Comparison of ENCODE assay signal across 8 cellular contexts in genomic region chr20:63224272-63225081, GRCh38. TPM values are rescaled to one million over a fixed set of nuclear protein-coding genes. Genes with fewer than 3 reads are reported as not detected.
A peak's percentile ranks its signal among the peaks of the same experiment; 100 is the strongest.
DNase-seq lines count a peak whose midpoint lies in the region; TF ChIP-seq lines count a peak whose summit lies in the region.
"Had no signal": no experiment of that assay in that cellular context is flagged by ENCODE, and none has a peak within 500 bp of the region (broad histone marks: within the 10 kb centered on the region; RNA-seq: fewer than 3 reads in every experiment).

No MANE protein-coding gene starts in this region.

- H3K27me3 Mint-ChIP-seq in HFFc6 (ENCODE audit: insufficient read depth): peaks cover 19% of the 10 kb centered on the region

- no peaks in the 10 kb centered on the region for H3K9me3 Mint-ChIP-seq in HFFc6

- TF ChIP-seq EP300 in sigmoid colon (IDR thresholded peaks at IDR 0.05): no peak

- H3F3A ChIP-seq in PC-9 (ENCODE audit: insufficient read depth, low read depth): peaks cover 33% of the 10 kb centered on the region

- intact Hi-C loops in PC-9 (cut with micrococcal nuclease; ENCODE audit: unreplicated experiment) (loop anchor here (1.0 to 5.0 kb wide), 3 partner anchors 8 to 68 kb away; partner anchors contain the start of gene COL20A1), sigmoid colon (cut with DNase I) (no loop called here)

- POLR2A ChIA-PET in PC-9 (lab: Charles Lee; ENCODE audit: unreplicated experiment): interaction anchor here (0.5 kb wide), 1 partner anchor 13 kb away, joined by 3 read pairs; no protein-coding TSS in a partner anchor

- H3K9me2 ChIP-seq in PC-9 (ENCODE audit: insufficient read depth): no peaks in the 10 kb centered on the region

- H3K4me2 ChIP-seq in PC-9: peak overlapping the region; percentile 36

- 0 out of 2 replicates have a peak, but pooled peaks cover 4% of the 10 kb centered on the region for H4K20me1 ChIP-seq in PC-9 (ENCODE audit: insufficient read depth)

- peaks cover 16% of the 10 kb centered on the region for H3K27me3 ChIP-seq in PC-9 (ENCODE audit: insufficient read depth, low read depth)
- H3K27me3 ChIP-seq in sigmoid colon: peaks cover 0 to 10% (median 8%) of the 10 kb centered on the region in 3 donors

- TF ChIP-seq POLR2A in sigmoid colon (IDR thresholded peaks at IDR 0.05): no peak

- no peak overlapping the region for H3K27ac Mint-ChIP-seq in HFFc6

- no peak overlapping the region for H3K27ac ChIP-seq in PC-9
- H3K27ac ChIP-seq in sigmoid colon: peak overlapping the region in 2 of 4 donors; percentile 17 to 22

- TF ChIP-seq CTCF in HFFc6 (IDR thresholded peaks at IDR 0.05) (peak; percentile 42; the same call in 1 of the 2 replicates), PC-9 (conservative IDR thresholded peaks at IDR 0.05) (peak; percentile 52; the same call in 1 of the 2 replicates), fibroblast of mammary gland (conservative IDR thresholded peaks at IDR 0.05; ENCODE audit: control insufficient read depth, insufficient read depth, low read depth, low read length) (peak; percentile 20), sigmoid colon (IDR thresholded peaks at IDR 0.05) (peak in 1 of 4 experiments; percentile 22), GM20000 (IDR thresholded peaks at IDR 0.05; ENCODE audit: extremely low read depth, missing control alignments) (no peak), GM13977 (IDR thresholded peaks at IDR 0.05; ENCODE audit: extremely low read depth, insufficient read depth, missing control alignments) (no peak)

- H3K36me3 Mint-ChIP-seq in HFFc6 (ENCODE audit: low read depth): no peaks in the 10 kb centered on the region

- no peaks in the 10 kb centered on the region for H3K79me2 ChIP-seq in PC-9 (ENCODE audit: low read depth)

- no peaks in the 10 kb centered on the region for H3K36me3 ChIP-seq in PC-9 (ENCODE audit: low read depth)
- no peaks in the 10 kb centered on the region for H3K36me3 ChIP-seq in sigmoid colon
- H3K36me3 ChIP-seq: HAP-1 had no signal

- no TSS peak for BruUV-seq in PC-9 (replicated peaks; lab: Mats Ljungman, UMichigan)

- H3K4me1 Mint-ChIP-seq in HFFc6 (ENCODE audit: low read depth): peaks cover 10% of the 10 kb centered on the region; the same call in 1 of the 2 replicates

- no peak overlapping the region for H3K4me3 Mint-ChIP-seq in HFFc6

- in situ Hi-C loops in GM13977 (cut with MboI; ENCODE audit: low pct_unique_long_range_greater_than_20kb, low sequenced_read_pairs, unreplicated experiment): loop anchor here (25.0 kb wide), 1 partner anchor 113 kb away; no protein-coding TSS in a partner anchor

- no peak overlapping the region for H2AFZ ChIP-seq in PC-9

- H3K4me3 ChIP-seq in PC-9 (no peak overlapping the region), fibroblast of mammary gland (ENCODE audit: control insufficient read depth, low read depth, low read length) (no peak overlapping the region), sigmoid colon (no peak overlapping the region)
- H3K4me3 ChIP-seq: HAP-1 had no signal

- WGBS in sigmoid colon, 2 donors: 22 to 45% methylated on average over 16 of the region's 16 CpGs

- H3K9me3 ChIP-seq in PC-9 (ENCODE audit: insufficient read depth, low read depth) (no peaks in the 10 kb centered on the region), sigmoid colon (no peaks in the 10 kb centered on the region)
- H3K9me3 ChIP-seq: HAP-1 had no signal

- H3K4me1 ChIP-seq in PC-9 (replicated peaks; ENCODE audit: insufficient read depth): peaks cover 44% of the 10 kb centered on the region
- H3K4me1 ChIP-seq in sigmoid colon: peaks cover 0 to 14% (median 11%) of the 10 kb centered on the region in 4 donors
- H3K4me1 ChIP-seq: HAP-1 had no signal

- CTCF ChIA-PET in PC-9 (lab: Charles Lee): interaction anchor here (0.6 to 2.3 kb wide), 8 partner anchors 8 to 48 kb away, joined by 3 to 13 read pairs (median 8); partner anchors contain the start of gene ARFGAP1

- DNase-seq in HFFc6 (no peak), PC-9 (peak; percentile 77 to 96), fibroblast of mammary gland (ENCODE audit: low read depth) (peak; percentile 57), sigmoid colon (peak; percentile 78), GM20000 (ENCODE audit: low spot score) (no peak), GM13977 (ENCODE audit: low spot score) (no peak), GM03348 (ENCODE audit: low spot score) (no peak)

RNA-seq across cellular contexts. Expression of gene YTHDF1, which starts 8.5 kb away (rescaled TPM):
- total RNA-seq in HFFc6 (2021; fragmentation: NEBNext Ultra II Directional; extraction: Animal tissue kit (Norgen Biotek cat#: 25700)): 10 to 100 TPM; 35.4 to 40.0 (median 37.2) TPM
- total RNA-seq in PC-9 (2021): 34.5 and 42.6 TPM in 2 replicates
- total RNA-seq in sigmoid colon: 10 to 100 TPM; 20.2 to 25.0 (median 23.4) TPM
- polyA plus RNA-seq in sigmoid colon: 10 to 100 TPM; 15.3 to 22.5 (median 16.2) TPM

RNA-seq across cellular contexts. Expression of gene BIRC7, which starts 11.2 kb away (rescaled TPM):
- not detected for total RNA-seq in HFFc6 (2021; fragmentation: NEBNext Ultra II Directional; extraction: Animal tissue kit (Norgen Biotek cat#: 25700))
- total RNA-seq in PC-9 (2021) (0.58 TPM in 1 of 2 replicates, not detected in the other), sigmoid colon (1 to 10 TPM in 1 of 4 donors, under 1 TPM in 1, not detected in 2; 0.71 to 1.2 TPM)
- polyA plus RNA-seq in sigmoid colon: under 1 TPM in 2 of 3 donors, not detected in 1; 0.15 to 0.60 TPM

RNA-seq across cellular contexts. Expression of gene NKAIN4, which starts 29.8 kb away (rescaled TPM):
- total RNA-seq in HFFc6 (2021; fragmentation: NEBNext Ultra II Directional; extraction: Animal tissue kit (Norgen Biotek cat#: 25700)): not detected
- total RNA-seq in PC-9 (2021) (not detected in 2 replicates), sigmoid colon (1 to 10 TPM in 2 of 4 donors, under 1 TPM in 2; 0.33 to 4.4 (median 2.3) TPM)
- polyA plus RNA-seq in sigmoid colon: under 1 TPM in 1 of 3 donors, not detected in 2; 0.73 TPM

RNA-seq across cellular contexts. Expression of gene ARFGAP1, which starts 48.1 kb away (rescaled TPM):
- 100 to 1,000 TPM; 106 to 123 (median 112) TPM for total RNA-seq in HFFc6 (2021; fragmentation: NEBNext Ultra II Directional; extraction: Animal tissue kit (Norgen Biotek cat#: 25700))
- total RNA-seq in PC-9 (2021) (89.0 and 101 TPM in 2 replicates), sigmoid colon (10 to 100 TPM; 20.3 to 53.7 (median 34.4) TPM)
- polyA plus RNA-seq in sigmoid colon: 100 to 1,000 TPM in 1 of 3 donors, 10 to 100 TPM in 2; 19.8 to 109 (median 24.3) TPM

Comparison
In these comparisons a context has a peak if more than half of its experiments do, and no peak if none do; other contexts are left out.
1. DNase-seq: peak in PC-9 (2 of 2), fibroblast of mammary gland (single experiment) and sigmoid colon (single experiment); none in HFFc6 (single experiment), GM20000 (single experiment), GM13977 (single experiment) and GM03348 (single experiment).
2. CTCF ChIP-seq: peak in HFFc6 (single experiment), PC-9 (single experiment) and fibroblast of mammary gland (single experiment); none in GM20000 (single experiment) and GM13977 (single experiment).